Comparison of ENCODE assay signal across 9 cellular contexts in genomic region chr3:153595186-153595815, GRCh38.
DNase-seq lines count a peak whose midpoint lies in the region; ATAC-seq and TF ChIP-seq lines count a peak whose summit lies in the region.
"Had no signal": no experiment of that assay in that cellular context is flagged by ENCODE, and none has a peak within 500 bp of the region (broad histone marks: within the 10 kb centered on the region; RNA-seq: fewer than 3 reads in every experiment).

No MANE protein-coding gene starts in this region.

- H3K4me3 ChIP-seq in kidney epithelial cell (ENCODE audit: low read depth, low read length) = no peak overlapping the region

- no peak overlapping the region for H3K4me3 Mint-ChIP-seq in activated T-helper 1 cell treated with anti-CD3 and anti-CD28 coated beads, Interleukin-12 subunit alpha, Interleukin-12 subunit beta, Interleukin-2, Interleukin-4 antibody, amounts not matched to agents 30 ng/mL and 10 ng/mL and 1 ng/mL, durations not matched to agents 14 hours and 24 hours and 36 hours
- H3K4me3 Mint-ChIP-seq: CD8-positive, alpha-beta memory T cell had no signal

- H3K36me3 Mint-ChIP-seq in activated T-helper 1 cell treated with anti-CD3 and anti-CD28 coated beads, Interleukin-12 subunit alpha, Interleukin-12 subunit beta, Interleukin-2, Interleukin-4 antibody, amounts not matched to agents 30 ng/mL and 10 ng/mL and 1 ng/mL, durations not matched to agents 14 hours and 24 hours and 36 hours (ENCODE audit: low read depth) = no peaks in the 10 kb centered on the region
- H3K36me3 Mint-ChIP-seq: CD8-positive, alpha-beta memory T cell had no signal

- DNase-seq in NCI-H2171 treated with DMSO at 0.1 percent for 48 hours (lab: John Stamatoyannopoulos, UW) = peak; percentile 3
- no peak for DNase-seq in NCI-H2171 (lab: John Stamatoyannopoulos, UW)
- DNase-seq in KBM-7 = peak; percentile 54
- peak; percentile 42 for DNase-seq in amniotic epithelial cell (ENCODE audit: low read depth)
- no peak for DNase-seq in kidney epithelial cell (ENCODE audit: low read depth)
- DNase-seq in activated T-helper 1 cell treated with anti-CD3 and anti-CD28 coated beads, Interleukin-12 subunit alpha, Interleukin-12 subunit beta, Interleukin-2, Interleukin-4 antibody, amounts not matched to agents 30 ng/mL and 10 ng/mL and 1 ng/mL, durations not matched to agents 14 hours and 24 hours and 36 hours (ENCODE audit: low spot score) = no peak
- no peak for DNase-seq in GM19238 (ENCODE audit: insufficient read length, low spot score)

- H3K4me1 Mint-ChIP-seq in activated T-helper 1 cell treated with anti-CD3 and anti-CD28 coated beads, Interleukin-12 subunit alpha, Interleukin-12 subunit beta, Interleukin-2, Interleukin-4 antibody, amounts not matched to agents 30 ng/mL and 10 ng/mL and 1 ng/mL, durations not matched to agents 14 hours and 24 hours and 36 hours (ENCODE audit: low read depth) = no peaks in the 10 kb centered on the region

- ATAC-seq in GM18867 (IDR thresholded peaks at IDR 0.05; ENCODE audit: unreplicated experiment) = no peak

- in situ Hi-C loops in KBM-7 (cut with MboI; ENCODE audit: low pct_unique_long_range_greater_than_20kb, low sequenced_read_pairs) = loop anchor here (25.0 kb wide), 1 partner anchor 583 kb away; no protein-coding TSS in a partner anchor

- no peak overlapping the region for H3K27ac Mint-ChIP-seq in activated T-helper 1 cell treated with anti-CD3 and anti-CD28 coated beads, Interleukin-12 subunit alpha, Interleukin-12 subunit beta, Interleukin-2, Interleukin-4 antibody, amounts not matched to agents 30 ng/mL and 10 ng/mL and 1 ng/mL, durations not matched to agents 14 hours and 24 hours and 36 hours

- intact Hi-C loops in activated T-helper 1 cell treated with anti-CD3 and anti-CD28 coated beads, Interleukin-12 subunit alpha, Interleukin-12 subunit beta, Interleukin-2, Interleukin-4 antibody, amounts not matched to agents 30 ng/mL and 10 ng/mL and 1 ng/mL, durations not matched to agents 14 hours and 24 hours and 36 hours (cut with micrococcal nuclease) = loop anchor here (1.0 to 10.0 kb wide), 4 partner anchors 300 to 568 kb away; partner anchors contain the start of gene RAP2B

- no peaks in the 10 kb centered on the region for H3K27me3 ChIP-seq in kidney epithelial cell (ENCODE audit: control insufficient read depth, insufficient read depth, low read length)

- TF ChIP-seq CTCF in kidney epithelial cell (IDR thresholded peaks at IDR 0.05; ENCODE audit: insufficient read depth, low read length, poor library complexity, severe bottlenecking) = peak; percentile 76

- H3K9me3 Mint-ChIP-seq in activated T-helper 1 cell treated with anti-CD3 and anti-CD28 coated beads, Interleukin-12 subunit alpha, Interleukin-12 subunit beta, Interleukin-2, Interleukin-4 antibody, amounts not matched to agents 30 ng/mL and 10 ng/mL and 1 ng/mL, durations not matched to agents 14 hours and 24 hours and 36 hours = no peaks in the 10 kb centered on the region
- H3K9me3 Mint-ChIP-seq: CD8-positive, alpha-beta memory T cell had no signal

- no peaks in the 10 kb centered on the region for H3K27me3 Mint-ChIP-seq in activated T-helper 1 cell treated with anti-CD3 and anti-CD28 coated beads, Interleukin-12 subunit alpha, Interleukin-12 subunit beta, Interleukin-2, Interleukin-4 antibody, amounts not matched to agents 30 ng/mL and 10 ng/mL and 1 ng/mL, durations not matched to agents 14 hours and 24 hours and 36 hours (ENCODE audit: insufficient read depth)

- no peaks in the 10 kb centered on the region for H3K36me3 ChIP-seq in kidney epithelial cell (ENCODE audit: control insufficient read depth, insufficient read depth, low read length)

Comparison
In these comparisons a context has a peak if more than half of its experiments do, and no peak if none do; other contexts are left out.
1. DNase-seq: peak in NCI-H2171 treated with DMSO at 0.1 percent for 48 hours (single experiment), KBM-7 (single experiment) and amniotic epithelial cell (single experiment); none in NCI-H2171 (single experiment), kidney epithelial cell (single experiment), activated T-helper 1 cell treated with anti-CD3 and anti-CD28 coated beads, Interleukin-12 subunit alpha, Interleukin-12 subunit beta, Interleukin-2, Interleukin-4 antibody, amounts not matched to agents 30 ng/mL and 10 ng/mL and 1 ng/mL, durations not matched to agents 14 hours and 24 hours and 36 hours (single experiment) and GM19238 (single experiment).